Comparison of ENCODE assay signal across 21 cellular contexts in genomic region chr10:75505293-75505692, GRCh38.
DNase-seq lines count a peak whose midpoint lies in the region; ATAC-seq, FAIRE-seq and TF ChIP-seq lines count a peak whose summit lies in the region.
"Had no signal": no experiment of that assay in that cellular context is flagged by ENCODE, and none has a peak within 500 bp of the region (broad histone marks: within the 10 kb centered on the region; RNA-seq: fewer than 3 reads in every experiment).

No MANE protein-coding gene starts in this region.

- TF ChIP-seq CTCF in right lobe of liver (IDR thresholded peaks at IDR 0.05) (no peak), HepG2 (CRISPR knock-in tag; IDR thresholded peaks at IDR 0.05) (no peak), neural progenitor cell (IDR thresholded peaks at IDR 0.05) (no peak), gastroesophageal sphincter (IDR thresholded peaks at IDR 0.05) (no peak)

- in situ Hi-C loops in HepG2 (cut with HindIII; ENCODE audit: extremely low pct_ligation_motif_present, low pct_unique_long_range_greater_than_20kb), result no loop called here

- no peaks in the 10 kb centered on the region for H4K20me1 ChIP-seq in HepG2 (ENCODE audit: insufficient read depth, low read length)
- H4K20me1 ChIP-seq in neural progenitor cell (ENCODE audit: low read depth), result no peaks in the 10 kb centered on the region

- TF ChIP-seq RAD21 in HepG2 (CRISPR knock-in tag; IDR thresholded peaks at IDR 0.05), result no peak

- CTCF ChIA-PET in HepG2 (lab: Yijun Ruan, JAX; ENCODE audit: low intra/inter-chr PET ratio, low total read pairs), result no interaction called here

- H3K36me3 ChIP-seq in right lobe of liver (no peaks in the 10 kb centered on the region), HepG2 (replicated peaks in 1 of 2; ENCODE audit: control insufficient read depth in 1 of 2, insufficient read depth in 2 of 2, low read length in 2 of 2) (0 out of 5 replicates have a peak, but pooled peaks cover 0 to 1% of the 10 kb centered on the region in 2 experiments), neural progenitor cell (no peaks in the 10 kb centered on the region), gastroesophageal sphincter (no peaks in the 10 kb centered on the region)

- POLR2A ChIA-PET in HepG2 (lab: Yijun Ruan, JAX), result no interaction called here

- no peak for FAIRE-seq in HepG2 (lab: Jason Lieb, UNC)
- FAIRE-seq: A204.1, GM12892, H1 had no signal

- H3K9me3 ChIP-seq in right lobe of liver (no peaks in the 10 kb centered on the region), HepG2 (ENCODE audit: low read length) (no peaks in the 10 kb centered on the region), neural progenitor cell (ENCODE audit: low read depth) (no peaks in the 10 kb centered on the region), gastroesophageal sphincter (no peaks in the 10 kb centered on the region)

- H3K4me1 Mint-ChIP-seq in neural progenitor cell, result peaks cover 3% of the 10 kb centered on the region
- H3K4me1 Mint-ChIP-seq: B cell had no signal

- no peaks in the 10 kb centered on the region for H3K79me2 ChIP-seq in HepG2 (ENCODE audit: insufficient read depth, low read length)
- H3K79me2 ChIP-seq in neural progenitor cell (ENCODE audit: low read depth), result no peaks in the 10 kb centered on the region

- intact Hi-C loops in right lobe of liver (cut with DNase I) (no loop called here), HepG2 (cut with micrococcal nuclease; ENCODE audit: unreplicated experiment) (no loop called here)

- no peaks in the 10 kb centered on the region for H3K36me3 Mint-ChIP-seq in neural progenitor cell
- H3K36me3 Mint-ChIP-seq: CD4-positive, alpha-beta memory T cell had no signal

- TF ChIP-seq EP300 in HepG2 (IDR thresholded peaks at IDR 0.05; ENCODE audit: low read depth in 2 of 2, low read length in 2 of 2) (no peak), HepG2 (CRISPR knock-in tag; IDR thresholded peaks at IDR 0.05; ENCODE audit: borderline replicate concordance) (no peak), gastroesophageal sphincter (IDR thresholded peaks at IDR 0.05) (no peak)

- H3K27me3 Mint-ChIP-seq in neural progenitor cell (ENCODE audit: insufficient read depth, low read depth), result peaks cover 5% of the 10 kb centered on the region

- H3K4me1 ChIP-seq in right lobe of liver, result peaks cover 0 to 36% (median 15%) of the 10 kb centered on the region in 4 donors
- peaks cover 18% of the 10 kb centered on the region for H3K4me1 ChIP-seq in HepG2 (ENCODE audit: insufficient read depth, low read length)
- H3K4me1 ChIP-seq in neural progenitor cell, result no peaks in the 10 kb centered on the region
- H3K4me1 ChIP-seq in gastroesophageal sphincter, result peaks cover 0 to 38% (median 12%) of the 10 kb centered on the region in 3 donors

- H3K9me3 Mint-ChIP-seq in neural progenitor cell, result peaks cover 2% of the 10 kb centered on the region

- H3F3A ChIP-seq in neural progenitor cell (ENCODE audit: low read depth), result no peaks in the 10 kb centered on the region

- H2AFZ ChIP-seq in HepG2 (ENCODE audit: low read length) (no peak overlapping the region), neural progenitor cell (replicated peaks) (no peak overlapping the region)
- H2AFZ ChIP-seq: GM23248 had no signal

- H3K27ac ChIP-seq in right lobe of liver (peak overlapping the region in 2 of 3 donors; percentile 2 to 25), HepG2 (ENCODE audit: extremely low read length, insufficient read depth, low read length) (no peak overlapping the region), neural progenitor cell (no peak overlapping the region), gastroesophageal sphincter (no peak overlapping the region)
- H3K27ac ChIP-seq: 22Rv1, GM23248 had no signal

- no TSS peak for BruUV-seq in HepG2 (replicated peaks; lab: Mats Ljungman, UMichigan)

- WGBS in right lobe of liver (ENCODE audit: insufficient coverage, low coverage, low lambda C conversion rate, missing lambda C conversion rate), result 25% methylated on average over 1 of the region's 1 CpG
- 100% methylated on average over 1 of the region's 1 CpG for WGBS in HepG2 (ENCODE audit: low lambda C conversion rate)
- WGBS in gastroesophageal sphincter (ENCODE audit: low coverage in 1 of 2), 2 donors, result 100% methylated on average over 1 of the region's 1 CpG; no CpG with 5 or more reads in 1 of the 2 donors

- H3K9ac ChIP-seq in HepG2 (ENCODE audit: insufficient read depth, low read depth, low read length), result no peak overlapping the region
- no peak overlapping the region for H3K9ac ChIP-seq in neural progenitor cell
- H3K9ac ChIP-seq: GM23248 had no signal

- TF ChIP-seq POLR2A in right lobe of liver (IDR thresholded peaks at IDR 0.05) (no peak), HepG2 (IDR thresholded peaks at IDR 0.05; ENCODE audit: insufficient read depth in 1 of 2, low read depth in 2 of 2, low read length in 2 of 2) (no peak), gastroesophageal sphincter (IDR thresholded peaks at IDR 0.05) (no peak)

- H3K4me3 ChIP-seq in right lobe of liver (no peak overlapping the region), HepG2 (replicated peaks in 1 of 3; ENCODE audit: insufficient read depth in 1 of 3, low read depth in 2 of 3, low read length in 3 of 3) (no peak overlapping the region), neural progenitor cell (no peak overlapping the region), gastroesophageal sphincter (no peak overlapping the region)
- H3K4me3 ChIP-seq: GM23248 had no signal

- ATAC-seq in right lobe of liver, result peak; percentile 34 to 75 (median 66)
- no peak for ATAC-seq in HepG2
- peak; percentile 83 for ATAC-seq in left lobe of liver
- ATAC-seq in GM18502 (IDR thresholded peaks at IDR 0.05; ENCODE audit: poor library complexity, unreplicated experiment), result no peak
- ATAC-seq in gastroesophageal sphincter, result no peak

- H3K27me3 ChIP-seq in right lobe of liver, result no peaks in the 10 kb centered on the region
- no peaks in the 10 kb centered on the region for H3K27me3 ChIP-seq in HepG2 (ENCODE audit: control insufficient read depth in 1 of 2, insufficient read depth in 2 of 2, low read length in 2 of 2)
- H3K27me3 ChIP-seq in neural progenitor cell, result no peaks in the 10 kb centered on the region
- H3K27me3 ChIP-seq in gastroesophageal sphincter, result no peaks in the 10 kb centered on the region

- H3K4me3 Mint-ChIP-seq in neural progenitor cell, result no peak overlapping the region
- H3K4me3 Mint-ChIP-seq: B cell; CD4-positive, alpha-beta memory T cell had no signal

- peak overlapping the region; percentile 49 for H3K27ac Mint-ChIP-seq in neural progenitor cell
- H3K27ac Mint-ChIP-seq: B cell; CD4-positive, alpha-beta memory T cell had no signal

- DNase-seq in right lobe of liver (peak in 1 of 3 donors; percentile 58), HepG2 (ENCODE audit: low spot score) (no peak), left lobe of liver (ENCODE audit: low spot score) (peak; percentile 52), neural progenitor cell (ENCODE audit: low spot score) (no peak)
- DNase-seq: C1 segment of cervical spinal cord; Calu3; CD4-positive, alpha-beta memory T cell; COR-L47; DMS53; DMS79 treated with DMSO at 0.1 percent for 48 hours; GF-D8; GM23248; H7; HCEC 1CT had no signal

- H3K4me2 ChIP-seq in HepG2 (ENCODE audit: low read depth, low read length) (no peak overlapping the region), neural progenitor cell (no peak overlapping the region)

TF ChIP-seq in HepG2, 621 proteins besides CTCF, POLR2A, EP300 and RAD21:
- no peak for TF ChIP-seq RNF219 (CRISPR knock-in tag; IDR thresholded peaks at IDR 0.05)
- TF ChIP-seq ZNF577 (CRISPR knock-in tag; IDR thresholded peaks at IDR 0.05; ENCODE audit: borderline replicate concordance, low read depth), result no peak
- TF ChIP-seq REXO4 (CRISPR knock-in tag; IDR thresholded peaks at IDR 0.05; ENCODE audit: borderline replicate concordance), result no peak
- no peak for TF ChIP-seq MED8 (CRISPR knock-in tag; IDR thresholded peaks at IDR 0.05; ENCODE audit: insufficient replicate concordance)
- no peak for TF ChIP-seq ZNF362 (CRISPR knock-in tag; IDR thresholded peaks at IDR 0.05; ENCODE audit: borderline replicate concordance)
- TF ChIP-seq GABPA (IDR thresholded peaks at IDR 0.05; ENCODE audit: low read depth, low read length), result no peak
- no peak for TF ChIP-seq GABPA (CRISPR knock-in tag; IDR thresholded peaks at IDR 0.05; ENCODE audit: low read depth)
- TF ChIP-seq ZNF496 (CRISPR knock-in tag; IDR thresholded peaks at IDR 0.05; ENCODE audit: insufficient replicate concordance), result no peak
- TF ChIP-seq KAT8 (CRISPR knock-in tag; IDR thresholded peaks at IDR 0.05), result no peak
- TF ChIP-seq ZNF570 (CRISPR knock-in tag; IDR thresholded peaks at IDR 0.05; ENCODE audit: borderline replicate concordance), result no peak
- no peak for TF ChIP-seq SNAI1 (CRISPR knock-in tag; IDR thresholded peaks at IDR 0.05; ENCODE audit: borderline replicate concordance)
- no peak for TF ChIP-seq CHD2 (IDR thresholded peaks at IDR 0.05; ENCODE audit: low read depth, low read length)
- no peak for TF ChIP-seq ZNF678 (CRISPR knock-in tag; IDR thresholded peaks at IDR 0.05)

Comparison
In these comparisons a context has a peak if more than half of its experiments do, and no peak if none do; other contexts are left out.
1. ATAC-seq: peak in right lobe of liver (4 of 4) and left lobe of liver (single experiment); none in HepG2 (single experiment), GM18502 (single experiment) and gastroesophageal sphincter (single experiment).
2. H3K27ac ChIP-seq: peak in right lobe of liver (2 of 3); none in HepG2 (single experiment), neural progenitor cell (single experiment) and gastroesophageal sphincter (0 of 4).